ENCODE assay signal across 1 cellular context in the genomic region with DNA sequence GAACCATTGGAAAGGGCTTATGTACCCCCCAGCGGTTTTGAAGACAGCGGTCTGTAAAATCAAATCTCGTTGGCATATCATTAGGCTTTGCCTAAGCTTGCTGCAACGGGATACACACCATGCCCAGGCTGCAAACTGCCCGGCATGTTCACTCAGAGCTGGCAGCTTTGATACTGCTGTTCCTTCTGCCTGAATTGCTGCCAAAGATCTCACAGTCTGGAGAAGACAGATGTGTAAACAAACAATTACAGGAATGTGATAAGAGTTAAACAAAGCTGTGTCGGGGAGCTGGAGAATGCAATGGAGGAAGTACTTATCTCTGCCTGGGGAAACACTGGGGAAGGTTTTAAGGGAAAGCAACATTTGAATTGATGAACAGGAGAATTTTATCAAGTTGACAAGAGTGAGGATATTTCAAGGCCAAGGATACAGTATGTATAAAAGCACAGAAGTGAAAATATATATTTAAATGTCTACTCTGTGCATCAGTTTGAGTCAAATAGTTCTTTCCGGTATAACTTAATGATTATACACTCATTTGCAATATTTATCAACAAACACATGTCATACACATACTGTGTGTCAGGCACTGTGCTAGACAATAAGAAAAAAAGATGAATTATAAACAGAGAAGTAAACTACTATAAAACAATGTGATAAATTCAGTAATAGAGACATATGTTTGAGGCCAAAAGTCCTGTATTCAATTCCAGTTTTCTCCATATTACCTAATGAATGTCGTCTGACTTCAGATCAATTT.
TF ChIP-seq lines count a peak whose summit lies in the region.

No MANE protein-coding gene starts in this region.

TF ChIP-seq in K562, 482 proteins besides CTCF, POLR2A, EP300 and RAD21 (continued from another document and continues in another):
- TF ChIP-seq, protein P1, sequence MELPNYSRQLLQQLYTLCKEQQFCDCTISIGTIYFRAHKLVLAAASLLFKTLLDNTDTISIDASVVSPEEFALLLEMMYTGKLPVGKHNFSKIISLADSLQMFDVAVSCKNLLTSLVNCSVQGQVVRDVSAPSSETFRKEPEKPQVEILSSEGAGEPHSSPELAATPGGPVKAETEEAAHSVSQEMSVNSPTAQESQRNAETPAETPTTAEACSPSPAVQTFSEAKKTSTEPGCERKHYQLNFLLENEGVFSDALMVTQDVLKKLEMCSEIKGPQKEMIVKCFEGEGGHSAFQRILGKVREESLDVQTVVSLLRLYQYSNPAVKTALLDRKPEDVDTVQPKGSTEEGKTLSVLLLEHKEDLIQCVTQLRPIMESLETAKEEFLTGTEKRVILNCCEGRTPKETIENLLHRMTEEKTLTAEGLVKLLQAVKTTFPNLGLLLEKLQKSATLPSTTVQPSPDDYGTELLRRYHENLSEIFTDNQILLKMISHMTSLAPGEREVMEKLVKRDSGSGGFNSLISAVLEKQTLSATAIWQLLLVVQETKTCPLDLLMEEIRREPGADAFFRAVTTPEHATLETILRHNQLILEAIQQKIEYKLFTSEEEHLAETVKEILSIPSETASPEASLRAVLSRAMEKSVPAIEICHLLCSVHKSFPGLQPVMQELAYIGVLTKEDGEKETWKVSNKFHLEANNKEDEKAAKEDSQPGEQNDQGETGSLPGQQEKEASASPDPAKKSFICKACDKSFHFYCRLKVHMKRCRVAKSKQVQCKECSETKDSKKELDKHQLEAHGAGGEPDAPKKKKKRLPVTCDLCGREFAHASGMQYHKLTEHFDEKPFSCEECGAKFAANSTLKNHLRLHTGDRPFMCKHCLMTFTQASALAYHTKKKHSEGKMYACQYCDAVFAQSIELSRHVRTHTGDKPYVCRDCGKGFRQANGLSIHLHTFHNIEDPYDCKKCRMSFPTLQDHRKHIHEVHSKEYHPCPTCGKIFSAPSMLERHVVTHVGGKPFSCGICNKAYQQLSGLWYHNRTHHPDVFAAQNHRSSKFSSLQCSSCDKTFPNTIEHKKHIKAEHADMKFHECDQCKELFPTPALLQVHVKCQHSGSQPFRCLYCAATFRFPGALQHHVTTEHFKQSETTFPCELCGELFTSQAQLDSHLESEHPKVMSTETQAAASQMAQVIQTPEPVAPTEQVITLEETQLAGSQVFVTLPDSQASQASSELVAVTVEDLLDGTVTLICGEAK (IDR thresholded peaks at IDR 0.05): peak; percentile 26; the same call in 1 of the 2 replicates
- TF ChIP-seq, protein P1 (CRISPR knock-in tag; IDR thresholded peaks at IDR 0.05): no peak
- no peak for TF ChIP-seq ZNF316 (IDR thresholded peaks at IDR 0.05)
- no peak for TF ChIP-seq ELF2 (CRISPR knock-in tag; IDR thresholded peaks at IDR 0.05)
- TF ChIP-seq, protein P2, sequence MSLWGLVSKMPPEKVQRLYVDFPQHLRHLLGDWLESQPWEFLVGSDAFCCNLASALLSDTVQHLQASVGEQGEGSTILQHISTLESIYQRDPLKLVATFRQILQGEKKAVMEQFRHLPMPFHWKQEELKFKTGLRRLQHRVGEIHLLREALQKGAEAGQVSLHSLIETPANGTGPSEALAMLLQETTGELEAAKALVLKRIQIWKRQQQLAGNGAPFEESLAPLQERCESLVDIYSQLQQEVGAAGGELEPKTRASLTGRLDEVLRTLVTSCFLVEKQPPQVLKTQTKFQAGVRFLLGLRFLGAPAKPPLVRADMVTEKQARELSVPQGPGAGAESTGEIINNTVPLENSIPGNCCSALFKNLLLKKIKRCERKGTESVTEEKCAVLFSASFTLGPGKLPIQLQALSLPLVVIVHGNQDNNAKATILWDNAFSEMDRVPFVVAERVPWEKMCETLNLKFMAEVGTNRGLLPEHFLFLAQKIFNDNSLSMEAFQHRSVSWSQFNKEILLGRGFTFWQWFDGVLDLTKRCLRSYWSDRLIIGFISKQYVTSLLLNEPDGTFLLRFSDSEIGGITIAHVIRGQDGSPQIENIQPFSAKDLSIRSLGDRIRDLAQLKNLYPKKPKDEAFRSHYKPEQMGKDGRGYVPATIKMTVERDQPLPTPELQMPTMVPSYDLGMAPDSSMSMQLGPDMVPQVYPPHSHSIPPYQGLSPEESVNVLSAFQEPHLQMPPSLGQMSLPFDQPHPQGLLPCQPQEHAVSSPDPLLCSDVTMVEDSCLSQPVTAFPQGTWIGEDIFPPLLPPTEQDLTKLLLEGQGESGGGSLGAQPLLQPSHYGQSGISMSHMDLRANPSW (CRISPR knock-in tag; IDR thresholded peaks at IDR 0.05): no peak
- TF ChIP-seq PTTG1 (tag; IDR thresholded peaks at IDR 0.05; ENCODE audit: low read depth): no peak
- TF ChIP-seq MTA1 (IDR thresholded peaks at IDR 0.05; ENCODE audit: borderline replicate concordance): peak; percentile 37; the same call in 1 of the 2 replicates
- TF ChIP-seq HDAC2 (IDR thresholded peaks at IDR 0.05): no peak
- TF ChIP-seq CEBPB (tag; IDR thresholded peaks at IDR 0.05): no peak
- TF ChIP-seq ZNF785 (CRISPR knock-in tag; IDR thresholded peaks at IDR 0.05): no peak
- TF ChIP-seq, protein P3, sequence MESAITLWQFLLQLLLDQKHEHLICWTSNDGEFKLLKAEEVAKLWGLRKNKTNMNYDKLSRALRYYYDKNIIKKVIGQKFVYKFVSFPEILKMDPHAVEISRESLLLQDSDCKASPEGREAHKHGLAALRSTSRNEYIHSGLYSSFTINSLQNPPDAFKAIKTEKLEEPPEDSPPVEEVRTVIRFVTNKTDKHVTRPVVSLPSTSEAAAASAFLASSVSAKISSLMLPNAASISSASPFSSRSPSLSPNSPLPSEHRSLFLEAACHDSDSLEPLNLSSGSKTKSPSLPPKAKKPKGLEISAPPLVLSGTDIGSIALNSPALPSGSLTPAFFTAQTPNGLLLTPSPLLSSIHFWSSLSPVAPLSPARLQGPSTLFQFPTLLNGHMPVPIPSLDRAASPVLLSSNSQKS (CRISPR knock-in tag; IDR thresholded peaks at IDR 0.05): no peak
- TF ChIP-seq ZNF668 (CRISPR knock-in tag; IDR thresholded peaks at IDR 0.05): peak; percentile 68; the same call in 1 of the 2 replicates
- TF ChIP-seq ATF7 (IDR thresholded peaks at IDR 0.05): 0 out of 2 replicates have a peak, but pooled peaks have one; percentile 17
- TF ChIP-seq EWSR1 (IDR thresholded peaks at IDR 0.05; ENCODE audit: borderline replicate concordance, low read depth, partially characterized antibody): no peak
- no peak for TF ChIP-seq ZNF143 (CRISPR knock-in tag; IDR thresholded peaks at IDR 0.05)
- TF ChIP-seq, protein P4, sequence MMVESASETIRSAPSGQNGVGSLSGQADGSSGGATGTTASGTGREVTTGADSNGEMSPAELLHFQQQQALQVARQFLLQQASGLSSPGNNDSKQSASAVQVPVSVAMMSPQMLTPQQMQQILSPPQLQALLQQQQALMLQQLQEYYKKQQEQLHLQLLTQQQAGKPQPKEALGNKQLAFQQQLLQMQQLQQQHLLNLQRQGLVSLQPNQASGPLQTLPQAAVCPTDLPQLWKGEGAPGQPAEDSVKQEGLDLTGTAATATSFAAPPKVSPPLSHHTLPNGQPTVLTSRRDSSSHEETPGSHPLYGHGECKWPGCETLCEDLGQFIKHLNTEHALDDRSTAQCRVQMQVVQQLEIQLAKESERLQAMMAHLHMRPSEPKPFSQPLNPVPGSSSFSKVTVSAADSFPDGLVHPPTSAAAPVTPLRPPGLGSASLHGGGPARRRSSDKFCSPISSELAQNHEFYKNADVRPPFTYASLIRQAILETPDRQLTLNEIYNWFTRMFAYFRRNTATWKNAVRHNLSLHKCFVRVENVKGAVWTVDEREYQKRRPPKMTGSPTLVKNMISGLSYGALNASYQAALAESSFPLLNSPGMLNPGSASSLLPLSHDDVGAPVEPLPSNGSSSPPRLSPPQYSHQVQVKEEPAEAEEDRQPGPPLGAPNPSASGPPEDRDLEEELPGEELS (CRISPR knock-in tag; IDR thresholded peaks at IDR 0.05; ENCODE audit: borderline replicate concordance): no peak
- TF ChIP-seq ZNF134 (CRISPR knock-in tag; conservative IDR thresholded peaks at IDR 0.05): no peak
- TF ChIP-seq CCAR2 (IDR thresholded peaks at IDR 0.05; ENCODE audit: low read depth, low read length): no peak
- TF ChIP-seq, protein P5, sequence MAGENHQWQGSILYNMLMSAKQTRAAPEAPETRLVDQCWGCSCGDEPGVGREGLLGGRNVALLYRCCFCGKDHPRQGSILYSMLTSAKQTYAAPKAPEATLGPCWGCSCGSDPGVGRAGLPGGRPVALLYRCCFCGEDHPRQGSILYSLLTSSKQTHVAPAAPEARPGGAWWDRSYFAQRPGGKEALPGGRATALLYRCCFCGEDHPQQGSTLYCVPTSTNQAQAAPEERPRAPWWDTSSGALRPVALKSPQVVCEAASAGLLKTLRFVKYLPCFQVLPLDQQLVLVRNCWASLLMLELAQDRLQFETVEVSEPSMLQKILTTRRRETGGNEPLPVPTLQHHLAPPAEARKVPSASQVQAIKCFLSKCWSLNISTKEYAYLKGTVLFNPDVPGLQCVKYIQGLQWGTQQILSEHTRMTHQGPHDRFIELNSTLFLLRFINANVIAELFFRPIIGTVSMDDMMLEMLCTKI (IDR thresholded peaks at IDR 0.05; ENCODE audit: partially characterized antibody): no peak
- TF ChIP-seq KAT8 (IDR thresholded peaks at IDR 0.05; ENCODE audit: low read depth): no peak
- TF ChIP-seq ZNF764 (CRISPR knock-in tag; IDR thresholded peaks at IDR 0.05; ENCODE audit: low read depth): no peak
- no peak for TF ChIP-seq ZNF77 (CRISPR knock-in tag; IDR thresholded peaks at IDR 0.05)
- no peak for TF ChIP-seq LCOR (CRISPR knock-in tag; IDR thresholded peaks at IDR 0.05)
- TF ChIP-seq, protein P6, sequence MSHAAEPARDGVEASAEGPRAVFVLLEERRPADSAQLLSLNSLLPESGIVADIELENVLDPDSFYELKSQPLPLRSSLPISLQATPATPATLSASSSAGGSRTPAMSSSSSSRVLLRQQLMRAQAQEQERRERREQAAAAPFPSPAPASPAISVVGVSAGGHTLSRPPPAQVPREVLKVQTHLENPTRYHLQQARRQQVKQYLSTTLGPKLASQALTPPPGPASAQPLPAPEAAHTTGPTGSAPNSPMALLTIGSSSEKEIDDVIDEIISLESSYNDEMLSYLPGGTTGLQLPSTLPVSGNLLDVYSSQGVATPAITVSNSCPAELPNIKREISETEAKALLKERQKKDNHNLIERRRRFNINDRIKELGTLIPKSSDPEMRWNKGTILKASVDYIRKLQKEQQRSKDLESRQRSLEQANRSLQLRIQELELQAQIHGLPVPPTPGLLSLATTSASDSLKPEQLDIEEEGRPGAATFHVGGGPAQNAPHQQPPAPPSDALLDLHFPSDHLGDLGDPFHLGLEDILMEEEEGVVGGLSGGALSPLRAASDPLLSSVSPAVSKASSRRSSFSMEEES (CRISPR knock-in tag; IDR thresholded peaks at IDR 0.05): no peak
- no peak for TF ChIP-seq JUNB (CRISPR knock-in tag; conservative IDR thresholded peaks at IDR 0.05)
- TF ChIP-seq IRF2 (CRISPR knock-in tag; IDR thresholded peaks at IDR 0.05): no peak
- TF ChIP-seq, protein P7, sequence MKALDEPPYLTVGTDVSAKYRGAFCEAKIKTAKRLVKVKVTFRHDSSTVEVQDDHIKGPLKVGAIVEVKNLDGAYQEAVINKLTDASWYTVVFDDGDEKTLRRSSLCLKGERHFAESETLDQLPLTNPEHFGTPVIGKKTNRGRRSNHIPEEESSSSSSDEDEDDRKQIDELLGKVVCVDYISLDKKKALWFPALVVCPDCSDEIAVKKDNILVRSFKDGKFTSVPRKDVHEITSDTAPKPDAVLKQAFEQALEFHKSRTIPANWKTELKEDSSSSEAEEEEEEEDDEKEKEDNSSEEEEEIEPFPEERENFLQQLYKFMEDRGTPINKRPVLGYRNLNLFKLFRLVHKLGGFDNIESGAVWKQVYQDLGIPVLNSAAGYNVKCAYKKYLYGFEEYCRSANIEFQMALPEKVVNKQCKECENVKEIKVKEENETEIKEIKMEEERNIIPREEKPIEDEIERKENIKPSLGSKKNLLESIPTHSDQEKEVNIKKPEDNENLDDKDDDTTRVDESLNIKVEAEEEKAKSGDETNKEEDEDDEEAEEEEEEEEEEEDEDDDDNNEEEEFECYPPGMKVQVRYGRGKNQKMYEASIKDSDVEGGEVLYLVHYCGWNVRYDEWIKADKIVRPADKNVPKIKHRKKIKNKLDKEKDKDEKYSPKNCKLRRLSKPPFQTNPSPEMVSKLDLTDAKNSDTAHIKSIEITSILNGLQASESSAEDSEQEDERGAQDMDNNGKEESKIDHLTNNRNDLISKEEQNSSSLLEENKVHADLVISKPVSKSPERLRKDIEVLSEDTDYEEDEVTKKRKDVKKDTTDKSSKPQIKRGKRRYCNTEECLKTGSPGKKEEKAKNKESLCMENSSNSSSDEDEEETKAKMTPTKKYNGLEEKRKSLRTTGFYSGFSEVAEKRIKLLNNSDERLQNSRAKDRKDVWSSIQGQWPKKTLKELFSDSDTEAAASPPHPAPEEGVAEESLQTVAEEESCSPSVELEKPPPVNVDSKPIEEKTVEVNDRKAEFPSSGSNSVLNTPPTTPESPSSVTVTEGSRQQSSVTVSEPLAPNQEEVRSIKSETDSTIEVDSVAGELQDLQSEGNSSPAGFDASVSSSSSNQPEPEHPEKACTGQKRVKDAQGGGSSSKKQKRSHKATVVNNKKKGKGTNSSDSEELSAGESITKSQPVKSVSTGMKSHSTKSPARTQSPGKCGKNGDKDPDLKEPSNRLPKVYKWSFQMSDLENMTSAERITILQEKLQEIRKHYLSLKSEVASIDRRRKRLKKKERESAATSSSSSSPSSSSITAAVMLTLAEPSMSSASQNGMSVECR (CRISPR knock-in tag; IDR thresholded peaks at IDR 0.05): no peak
- no peak for TF ChIP-seq HNRNPUL1 (IDR thresholded peaks at IDR 0.05; ENCODE audit: low read length)
- TF ChIP-seq KDM2B (CRISPR knock-in tag; IDR thresholded peaks at IDR 0.05): no peak
- TF ChIP-seq SREBF2 (CRISPR knock-in tag; IDR thresholded peaks at IDR 0.05): no peak
